Comparison of ENCODE assay signal across 8 cellular contexts in the genomic region with DNA sequence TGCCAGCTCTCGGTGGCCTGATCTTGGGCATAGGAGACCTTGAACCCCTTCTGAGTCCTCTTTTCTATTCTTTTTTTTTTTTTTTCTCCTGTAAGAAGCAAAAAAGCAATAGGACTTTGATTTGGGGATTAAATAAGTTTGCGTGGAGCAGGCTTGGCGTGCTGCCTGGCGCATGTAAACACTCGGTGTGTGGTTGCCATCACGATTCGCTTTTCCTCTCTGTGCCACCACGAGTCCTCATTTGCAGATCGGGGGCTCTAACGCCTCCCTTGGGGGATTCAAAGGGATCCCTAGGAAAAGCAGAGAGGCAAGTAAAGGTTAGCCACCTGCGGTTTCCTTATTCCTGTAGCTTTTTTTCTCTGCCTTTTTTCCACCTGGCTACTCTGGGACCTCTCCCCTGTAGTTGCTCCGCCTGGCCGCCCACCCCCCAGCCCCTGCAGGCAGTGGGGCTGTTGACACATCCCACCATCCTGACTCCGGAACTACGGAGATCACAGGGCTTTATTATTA. TPM values are rescaled to one million over a fixed set of nuclear protein-coding genes. Genes with fewer than 3 reads are reported as not detected.
DNase-seq lines count a peak whose midpoint lies in the region; ATAC-seq, FAIRE-seq and TF ChIP-seq lines count a peak whose summit lies in the region.

No MANE protein-coding gene starts in this region.

- H3K27ac Mint-ChIP-seq in activated T-cell treated with anti-CD3 and anti-CD28 coated beads, Interleukin-2, amount 50 U/mL, for 24 hours = peak overlapping the region; percentile 95

- H3K36me3 Mint-ChIP-seq in activated T-cell treated with anti-CD3 and anti-CD28 coated beads, Interleukin-2, amount 50 U/mL, for 24 hours (ENCODE audit: low read depth) = peaks cover 94% of the 10 kb centered on the region

- H3K9me3 Mint-ChIP-seq in activated T-cell treated with anti-CD3 and anti-CD28 coated beads, Interleukin-2, amount 50 U/mL, for 24 hours = no peaks in the 10 kb centered on the region

- peaks cover 68% of the 10 kb centered on the region for H3K4me1 Mint-ChIP-seq in activated T-cell treated with anti-CD3 and anti-CD28 coated beads, Interleukin-2, amount 50 U/mL, for 24 hours (ENCODE audit: low read depth)

- H3F3A ChIP-seq in neural cell (ENCODE audit: insufficient read depth, low read length, poor library complexity, severe bottlenecking) = peaks cover 4% of the 10 kb centered on the region

- DNase-seq in AG20443 (ENCODE audit: low spot score) (peak; percentile 33), HK-2 (ENCODE audit: unreplicated experiment) (peak; percentile 16), fibroblast of the aortic adventitia (ENCODE audit: low read depth) (peak; percentile 58), SIG-M5 (lab: John Stamatoyannopoulos, UW) (no peak), frontal cortex (ENCODE audit: low spot score in 2 of 2) (no peak)
- DNase-seq in activated T-cell treated with anti-CD3 and anti-CD28 coated beads, Interleukin-2, amount 50 U/mL, for 24 hours = peak; percentile 38

- H3K36me3 ChIP-seq in neural cell (ENCODE audit: insufficient read depth, low read length) = no peaks in the 10 kb centered on the region

- H3K27ac ChIP-seq in neural cell (ENCODE audit: low read length) = peak overlapping the region; percentile 99

- H3K9me2 ChIP-seq in neural cell (ENCODE audit: insufficient read depth, low read length) = no peaks in the 10 kb centered on the region

- H3K4me3 ChIP-seq in fibroblast of the aortic adventitia (ENCODE audit: low read depth, low read length) = peak overlapping the region; percentile 99
- H3K4me3 ChIP-seq in neural cell (ENCODE audit: low read length) = peak overlapping the region; percentile 75

- H2AFZ ChIP-seq in neural cell (ENCODE audit: low read depth, low read length) = no peak overlapping the region

- H3K4me3 Mint-ChIP-seq in activated T-cell treated with anti-CD3 and anti-CD28 coated beads, Interleukin-2, amount 50 U/mL, for 24 hours = peak overlapping the region; percentile 100

- peak overlapping the region; percentile 96 for H3K4me2 ChIP-seq in neural cell (ENCODE audit: low read length)

- no peaks in the 10 kb centered on the region for H3K27me3 ChIP-seq in neural cell (ENCODE audit: insufficient read depth, low read depth, low read length)

- H4K20me1 ChIP-seq in neural cell (ENCODE audit: insufficient read depth) = peaks cover 17% of the 10 kb centered on the region

- H3K27me3 Mint-ChIP-seq in activated T-cell treated with anti-CD3 and anti-CD28 coated beads, Interleukin-2, amount 50 U/mL, for 24 hours = no peaks in the 10 kb centered on the region

- H3K9me3 ChIP-seq in neural cell (ENCODE audit: low read length) = no peaks in the 10 kb centered on the region

- ATAC-seq in GM21723 (IDR thresholded peaks at IDR 0.05; ENCODE audit: unreplicated experiment) = no peak

- FAIRE-seq in frontal cortex (lab: Jason Lieb, UNC) = no peak

- peaks cover 88% of the 10 kb centered on the region for H3K79me2 ChIP-seq in neural cell (replicated peaks; ENCODE audit: insufficient read depth, low read length)

- TF ChIP-seq CTCF in fibroblast of the aortic adventitia (IDR thresholded peaks at IDR 0.05; ENCODE audit: insufficient read depth, low read length) = no peak
- TF ChIP-seq CTCF in neural cell (IDR thresholded peaks at IDR 0.05; ENCODE audit: poor library complexity, severe bottlenecking) = no peak

- no peak for TF ChIP-seq RAD21 in neural cell (conservative IDR thresholded peaks at IDR 0.05)

- H3K9ac ChIP-seq in neural cell (ENCODE audit: low read length) = peak overlapping the region; percentile 99

- TF ChIP-seq EP300 in neural cell (conservative IDR thresholded peaks at IDR 0.05; ENCODE audit: poor library complexity, severe bottlenecking) = no peak

TF ChIP-seq in neural cell, 6 proteins besides CTCF, POLR2A, EP300 and RAD21:
- TF ChIP-seq MXI1 (conservative IDR thresholded peaks at IDR 0.05; ENCODE audit: poor library complexity, severe bottlenecking) (no peak), POLR2AphosphoS5 (IDR thresholded peaks at IDR 0.05) (no peak), SMC3 (conservative IDR thresholded peaks at IDR 0.05; ENCODE audit: poor library complexity) (no peak), TAF1 (IDR thresholded peaks at IDR 0.05; ENCODE audit: low read depth) (no peak), EZH2 (IDR thresholded peaks at IDR 0.05; ENCODE audit: borderline replicate concordance, insufficient read depth, low read length, poor library complexity, severe bottlenecking) (no peak)
- TF ChIP-seq, protein P1, sequence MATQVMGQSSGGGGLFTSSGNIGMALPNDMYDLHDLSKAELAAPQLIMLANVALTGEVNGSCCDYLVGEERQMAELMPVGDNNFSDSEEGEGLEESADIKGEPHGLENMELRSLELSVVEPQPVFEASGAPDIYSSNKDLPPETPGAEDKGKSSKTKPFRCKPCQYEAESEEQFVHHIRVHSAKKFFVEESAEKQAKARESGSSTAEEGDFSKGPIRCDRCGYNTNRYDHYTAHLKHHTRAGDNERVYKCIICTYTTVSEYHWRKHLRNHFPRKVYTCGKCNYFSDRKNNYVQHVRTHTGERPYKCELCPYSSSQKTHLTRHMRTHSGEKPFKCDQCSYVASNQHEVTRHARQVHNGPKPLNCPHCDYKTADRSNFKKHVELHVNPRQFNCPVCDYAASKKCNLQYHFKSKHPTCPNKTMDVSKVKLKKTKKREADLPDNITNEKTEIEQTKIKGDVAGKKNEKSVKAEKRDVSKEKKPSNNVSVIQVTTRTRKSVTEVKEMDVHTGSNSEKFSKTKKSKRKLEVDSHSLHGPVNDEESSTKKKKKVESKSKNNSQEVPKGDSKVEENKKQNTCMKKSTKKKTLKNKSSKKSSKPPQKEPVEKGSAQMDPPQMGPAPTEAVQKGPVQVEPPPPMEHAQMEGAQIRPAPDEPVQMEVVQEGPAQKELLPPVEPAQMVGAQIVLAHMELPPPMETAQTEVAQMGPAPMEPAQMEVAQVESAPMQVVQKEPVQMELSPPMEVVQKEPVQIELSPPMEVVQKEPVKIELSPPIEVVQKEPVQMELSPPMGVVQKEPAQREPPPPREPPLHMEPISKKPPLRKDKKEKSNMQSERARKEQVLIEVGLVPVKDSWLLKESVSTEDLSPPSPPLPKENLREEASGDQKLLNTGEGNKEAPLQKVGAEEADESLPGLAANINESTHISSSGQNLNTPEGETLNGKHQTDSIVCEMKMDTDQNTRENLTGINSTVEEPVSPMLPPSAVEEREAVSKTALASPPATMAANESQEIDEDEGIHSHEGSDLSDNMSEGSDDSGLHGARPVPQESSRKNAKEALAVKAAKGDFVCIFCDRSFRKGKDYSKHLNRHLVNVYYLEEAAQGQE (IDR thresholded peaks at IDR 0.05; ENCODE audit: borderline replicate concordance) = no peak
TF ChIP-seq in neural cell: peak in this region for 0.

RNA-seq across cellular contexts. Expression of a gene that starts 1.3 kb away (rescaled TPM):
- total RNA-seq in fibroblast of the aortic adventitia (ENCODE audit: low replicate concordance) = 43.5 and 92.9 TPM in 2 replicates
- polyA plus RNA-seq in neural cell = 67.3 and 89.8 TPM in 2 replicates
- polyA minus RNA-seq in neural cell = 116 and 125 TPM in 2 replicates
- total RNA-seq in frontal cortex = 86.4 TPM

RNA-seq across cellular contexts. Expression of a gene that starts 1.6 kb away (rescaled TPM):
- total RNA-seq in fibroblast of the aortic adventitia (ENCODE audit: low replicate concordance) (36.7 and 39.9 TPM in 2 replicates), frontal cortex (37.9 TPM)
- polyA plus RNA-seq in neural cell = 38.8 and 40.1 TPM in 2 replicates
- 39.9 and 59.4 TPM in 2 replicates for polyA minus RNA-seq in neural cell

RNA-seq across cellular contexts. Expression of a gene that starts 56.1 kb away (rescaled TPM):
- 15.4 and 31.1 TPM in 2 replicates for total RNA-seq in fibroblast of the aortic adventitia (ENCODE audit: low replicate concordance)
- 46.0 and 52.3 TPM in 2 replicates for polyA plus RNA-seq in neural cell
- 14.0 and 14.4 TPM in 2 replicates for polyA minus RNA-seq in neural cell
- total RNA-seq in frontal cortex = 15.1 TPM

RNA-seq across cellular contexts. Expression of a gene that starts 56.5 kb away (rescaled TPM):
- total RNA-seq in fibroblast of the aortic adventitia (ENCODE audit: low replicate concordance) (0.08 TPM in 1 of 2 replicates, not detected in the other), frontal cortex (0.41 TPM)
- polyA plus RNA-seq in neural cell = 0.50 and 2.0 TPM in 2 replicates
- 1.7 and 3.2 TPM in 2 replicates for polyA minus RNA-seq in neural cell

RNA-seq across cellular contexts. Expression of a gene that starts 56.6 kb away (rescaled TPM):
- total RNA-seq in fibroblast of the aortic adventitia (ENCODE audit: low replicate concordance) (10.8 and 17.2 TPM in 2 replicates), frontal cortex (27.3 TPM)
- 170 and 223 TPM in 2 replicates for polyA plus RNA-seq in neural cell
- 58.5 and 65.5 TPM in 2 replicates for polyA minus RNA-seq in neural cell

Comparison
In these comparisons a context has a peak if more than half of its experiments do, and no peak if none do; other contexts are left out.
1. DNase-seq: peak in AG20443 (single experiment), HK-2 (single experiment), activated T-cell treated with anti-CD3 and anti-CD28 coated beads, Interleukin-2, amount 50 U/mL, for 24 hours (single experiment) and fibroblast of the aortic adventitia (single experiment); none in SIG-M5 (single experiment) and frontal cortex (0 of 2).